ENCODE assay signal across 24 cellular contexts in genomic region chr20:52681288-52681687, GRCh38.
A peak's percentile ranks its signal among the peaks of the same experiment; 100 is the strongest.
DNase-seq lines count a peak whose midpoint lies in the region; ATAC-seq, FAIRE-seq and TF ChIP-seq lines count a peak whose summit lies in the region.
"Had no signal": no experiment of that assay in that cellular context is flagged by ENCODE, and none has a peak within 500 bp of the region (broad histone marks: within the 10 kb centered on the region; RNA-seq: fewer than 3 reads in every experiment).

No MANE protein-coding gene starts in this region.

- no peak overlapping the region for H3K4me3 ChIP-seq in HepG2 (replicated peaks in 1 of 3; ENCODE audit: insufficient read depth in 1 of 3, low read depth in 2 of 3, low read length in 3 of 3)
- H3K4me3 ChIP-seq in right lobe of liver, result no peak overlapping the region
- H3K4me3 ChIP-seq: A549; BLaER1 treated with 17β-estradiol and CSF1 and Interleukin-3, amounts not matched to agents 10 nM and 100 nM; GM23338 had no signal

- H3K4me1 ChIP-seq in HepG2 (ENCODE audit: insufficient read depth, low read length) (no peaks in the 10 kb centered on the region), right lobe of liver (no peaks in the 10 kb centered on the region)
- H3K4me1 ChIP-seq: A549, BE2C had no signal

- no peak for FAIRE-seq in HepG2 (lab: Jason Lieb, UNC)
- FAIRE-seq: A549, G401.6 had no signal

- H3K27ac ChIP-seq in HepG2 (ENCODE audit: extremely low read length, insufficient read depth, low read length), result no peak overlapping the region
- no peak overlapping the region for H3K27ac ChIP-seq in right lobe of liver
- H3K27ac ChIP-seq: A549; BLaER1 treated with 17β-estradiol and CSF1 and Interleukin-3, amounts not matched to agents 10 nM and 100 nM had no signal

- TF ChIP-seq CTCF in HepG2 (CRISPR knock-in tag; IDR thresholded peaks at IDR 0.05) (no peak), right lobe of liver (IDR thresholded peaks at IDR 0.05) (no peak), WTC11 (IDR thresholded peaks at IDR 0.05) (no peak)

- DNase-seq in HepG2 (ENCODE audit: low spot score), result no peak
- no peak for DNase-seq in right lobe of liver
- DNase-seq in NCI-H2029 treated with DMSO at 0.1 percent for 48 hours (lab: John Stamatoyannopoulos, UW), result peak; percentile 76
- DNase-seq in WTC11 (ENCODE audit: low spot score), result no peak
- DNase-seq in stromal cell of bone marrow (ENCODE audit: low read depth), result peak; percentile 1
- no peak for DNase-seq in G401 (ENCODE audit: low spot score)
- DNase-seq in SIG-M5 treated with dmso at 0.1 percent for 504 hours (lab: John Stamatoyannopoulos, UW; ENCODE audit: unreplicated experiment), result no peak
- no peak for DNase-seq in natural killer cell treated with Interleukin-12 subunit alpha and Interleukin-12 subunit beta and Interleukin-15 and Interleukin-18, amount 100 ng/mL, for 72 hours (ENCODE audit: low spot score)
- DNase-seq: 8988T; ACHN; AML-193; BE2C; Calu3; CD4-positive, alpha-beta T cell; CD8-positive, alpha-beta memory T cell; DMS53; DMS79 treated with DMSO at 0.1 percent for 48 hours; H9 had no signal

- peaks cover 26% of the 10 kb centered on the region for H3K4me1 Mint-ChIP-seq in WTC11
- no peaks in the 10 kb centered on the region for H3K4me1 Mint-ChIP-seq in natural killer cell treated with Interleukin-12 subunit alpha and Interleukin-12 subunit beta and Interleukin-15 and Interleukin-18, amount 100 ng/mL, for 72 hours (ENCODE audit: low read depth in 2 of 2)
- H3K4me1 Mint-ChIP-seq: CD8-positive, alpha-beta memory T cell had no signal

- no peaks in the 10 kb centered on the region; the same call in 1 of the 2 replicates for H3K27me3 Mint-ChIP-seq in WTC11 (ENCODE audit: low read depth)
- peaks cover 13 to 30% of the 10 kb centered on the region in 2 donors for H3K27me3 Mint-ChIP-seq in natural killer cell treated with Interleukin-12 subunit alpha and Interleukin-12 subunit beta and Interleukin-15 and Interleukin-18, amount 100 ng/mL, for 72 hours

- H3K27me3 ChIP-seq in HepG2 (ENCODE audit: control insufficient read depth in 1 of 2, insufficient read depth in 2 of 2, low read length in 2 of 2), result no peaks in the 10 kb centered on the region; a peak in 1 of 5 replicates
- H3K27me3 ChIP-seq in right lobe of liver, result no peaks in the 10 kb centered on the region

- TF ChIP-seq POLR2A in HepG2 (IDR thresholded peaks at IDR 0.05; ENCODE audit: insufficient read depth in 1 of 2, low read depth in 2 of 2, low read length in 2 of 2) (no peak), right lobe of liver (IDR thresholded peaks at IDR 0.05) (no peak)

- BruUV-seq in HepG2 (replicated peaks; lab: Mats Ljungman, UMichigan), result no TSS peak

- H3K79me2 ChIP-seq in HepG2 (ENCODE audit: insufficient read depth, low read length), result no peaks in the 10 kb centered on the region

- no peak overlapping the region for H3K4me3 Mint-ChIP-seq in WTC11
- no peak overlapping the region for H3K4me3 Mint-ChIP-seq in natural killer cell treated with Interleukin-12 subunit alpha and Interleukin-12 subunit beta and Interleukin-15 and Interleukin-18, amount 100 ng/mL, for 72 hours
- H3K4me3 Mint-ChIP-seq: CD14-positive monocyte; CD4-positive, alpha-beta T cell; CD8-positive, alpha-beta memory T cell; GM23338; H9 had no signal

- TF ChIP-seq EP300 in HepG2 (IDR thresholded peaks at IDR 0.05; ENCODE audit: low read depth in 2 of 2, low read length in 2 of 2), result no peak
- no peak for TF ChIP-seq EP300 in HepG2 (CRISPR knock-in tag; IDR thresholded peaks at IDR 0.05; ENCODE audit: borderline replicate concordance)

- no peaks in the 10 kb centered on the region for H3K36me3 Mint-ChIP-seq in WTC11
- H3K36me3 Mint-ChIP-seq in natural killer cell treated with Interleukin-12 subunit alpha and Interleukin-12 subunit beta and Interleukin-15 and Interleukin-18, amount 100 ng/mL, for 72 hours, result no peaks in the 10 kb centered on the region
- H3K36me3 Mint-ChIP-seq: CD8-positive, alpha-beta memory T cell had no signal

- intact Hi-C loops in HepG2 (cut with micrococcal nuclease; ENCODE audit: unreplicated experiment), result no loop called here
- intact Hi-C loops in right lobe of liver (cut with DNase I), result no loop called here

- no peak for TF ChIP-seq RAD21 in HepG2 (CRISPR knock-in tag; IDR thresholded peaks at IDR 0.05)

- no peak overlapping the region for H3K27ac Mint-ChIP-seq in WTC11
- no peak overlapping the region for H3K27ac Mint-ChIP-seq in natural killer cell treated with Interleukin-12 subunit alpha and Interleukin-12 subunit beta and Interleukin-15 and Interleukin-18, amount 100 ng/mL, for 72 hours
- H3K27ac Mint-ChIP-seq: CD4-positive, alpha-beta T cell; CD8-positive, alpha-beta memory T cell; GM23338; H9 had no signal

- H3K36me3 ChIP-seq in HepG2 (replicated peaks in 1 of 2; ENCODE audit: control insufficient read depth in 1 of 2, insufficient read depth in 2 of 2, low read length in 2 of 2) (no peaks in the 10 kb centered on the region), right lobe of liver (no peaks in the 10 kb centered on the region)
- H3K36me3 ChIP-seq: BE2C; BLaER1 treated with 17β-estradiol and CSF1 and Interleukin-3, amounts not matched to agents 10 nM and 100 nM had no signal

- H3K4me2 ChIP-seq in HepG2 (ENCODE audit: low read depth, low read length), result no peak overlapping the region
- H3K4me2 ChIP-seq: A549, GM23338 had no signal

- no peaks in the 10 kb centered on the region for H4K20me1 ChIP-seq in HepG2 (ENCODE audit: insufficient read depth, low read length)
- H4K20me1 ChIP-seq: BLaER1 treated with 17β-estradiol and CSF1 and Interleukin-3, amounts not matched to agents 10 nM and 100 nM had no signal

- no peak overlapping the region for H3K9ac ChIP-seq in HepG2 (ENCODE audit: insufficient read depth, low read depth, low read length)
- H3K9ac ChIP-seq: BLaER1 treated with 17β-estradiol and CSF1 and Interleukin-3, amounts not matched to agents 10 nM and 100 nM had no signal

- CTCF ChIA-PET in HepG2 (lab: Yijun Ruan, JAX; ENCODE audit: low intra/inter-chr PET ratio, low total read pairs) (no interaction called here), WTC11 (lab: Charles Lee) (no interaction called here)

- ATAC-seq in HepG2 (no peak), right lobe of liver (no peak), WTC11 (no peak)
- no peak for ATAC-seq in natural killer cell treated with Interleukin-12 subunit alpha and Interleukin-12 subunit beta and Interleukin-15 and Interleukin-18, amount 100 ng/mL, for 72 hours
- ATAC-seq: A549, GM23338, HCT116 had no signal

- WGBS in HepG2 (ENCODE audit: low lambda C conversion rate), result 27% methylated on average over 6 of the region's 6 CpGs
- WGBS in right lobe of liver (ENCODE audit: insufficient coverage, low coverage, low lambda C conversion rate, missing lambda C conversion rate), result 51% methylated on average over 6 of the region's 6 CpGs

- H3K9me3 Mint-ChIP-seq in WTC11, result peaks cover 14% of the 10 kb centered on the region; the same call in 1 of the 2 replicates
- H3K9me3 Mint-ChIP-seq in natural killer cell treated with Interleukin-12 subunit alpha and Interleukin-12 subunit beta and Interleukin-15 and Interleukin-18, amount 100 ng/mL, for 72 hours, result no peaks in the 10 kb centered on the region
- H3K9me3 Mint-ChIP-seq: CD4-positive, alpha-beta T cell; CD8-positive, alpha-beta memory T cell; GM23338; H9 had no signal

- no peak overlapping the region for H2AFZ ChIP-seq in HepG2 (ENCODE audit: low read length)
- H2AFZ ChIP-seq: GM23338 had no signal

- peaks cover 47% of the 10 kb centered on the region; the same call in 1 of the 2 replicates for H3K9me3 ChIP-seq in HepG2 (ENCODE audit: low read length)
- H3K9me3 ChIP-seq in right lobe of liver, result no peaks in the 10 kb centered on the region
- H3K9me3 ChIP-seq: A549, BE2C had no signal

- in situ Hi-C loops in HepG2 (cut with HindIII; ENCODE audit: extremely low pct_ligation_motif_present, low pct_unique_long_range_greater_than_20kb) (no loop called here), G401 (cut with HindIII; ENCODE audit: low sequenced_read_pairs) (no loop called here)

- POLR2A ChIA-PET in HepG2 (lab: Yijun Ruan, JAX) (no interaction called here), WTC11 (lab: Charles Lee) (no interaction called here)

TF ChIP-seq in HepG2, 621 proteins besides CTCF, POLR2A, EP300 and RAD21:
- peak; percentile 81 for TF ChIP-seq ZNF317 (CRISPR knock-in tag; IDR thresholded peaks at IDR 0.05)
- no peak for TF ChIP-seq WIZ (CRISPR knock-in tag; IDR thresholded peaks at IDR 0.05)
- no peak for TF ChIP-seq REXO4 (CRISPR knock-in tag; IDR thresholded peaks at IDR 0.05; ENCODE audit: borderline replicate concordance)

TF ChIP-seq in WTC11, 78 proteins besides CTCF, POLR2A, EP300 and RAD21:
- TF ChIP-seq RELA (CRISPR knock-in tag; IDR thresholded peaks at IDR 0.05; ENCODE audit: borderline replicate concordance) (no peak), ZNF317 (CRISPR knock-in tag; IDR thresholded peaks at IDR 0.05; ENCODE audit: borderline replicate concordance, low read depth) (peak; percentile 66; the same call in 1 of the 2 replicates)
- TF ChIP-seq, protein P1, sequence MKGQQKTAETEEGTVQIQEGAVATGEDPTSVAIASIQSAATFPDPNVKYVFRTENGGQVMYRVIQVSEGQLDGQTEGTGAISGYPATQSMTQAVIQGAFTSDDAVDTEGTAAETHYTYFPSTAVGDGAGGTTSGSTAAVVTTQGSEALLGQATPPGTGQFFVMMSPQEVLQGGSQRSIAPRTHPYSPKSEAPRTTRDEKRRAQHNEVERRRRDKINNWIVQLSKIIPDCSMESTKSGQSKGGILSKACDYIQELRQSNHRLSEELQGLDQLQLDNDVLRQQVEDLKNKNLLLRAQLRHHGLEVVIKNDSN (CRISPR knock-in tag; IDR thresholded peaks at IDR 0.05), result no peak
TF ChIP-seq in WTC11: peak in this region for 1.

Comparison
In these comparisons a context has a peak if more than half of its experiments do, and no peak if none do; other contexts are left out.
1. DNase-seq: peak in NCI-H2029 treated with DMSO at 0.1 percent for 48 hours (single experiment) and stromal cell of bone marrow (single experiment); none in HepG2 (single experiment), right lobe of liver (0 of 3), WTC11 (single experiment), G401 (single experiment), SIG-M5 treated with dmso at 0.1 percent for 504 hours (single experiment) and natural killer cell treated with Interleukin-12 subunit alpha and Interleukin-12 subunit beta and Interleukin-15 and Interleukin-18, amount 100 ng/mL, for 72 hours (single experiment).
2. Of the 50 proteins assayed by ChIP-seq in both HepG2 and WTC11: peak only in HepG2: none; only in WTC11: none; in both: ZNF317; in neither: 49.